Comparison of ENCODE assay signal across 23 cellular contexts in the genomic region with DNA sequence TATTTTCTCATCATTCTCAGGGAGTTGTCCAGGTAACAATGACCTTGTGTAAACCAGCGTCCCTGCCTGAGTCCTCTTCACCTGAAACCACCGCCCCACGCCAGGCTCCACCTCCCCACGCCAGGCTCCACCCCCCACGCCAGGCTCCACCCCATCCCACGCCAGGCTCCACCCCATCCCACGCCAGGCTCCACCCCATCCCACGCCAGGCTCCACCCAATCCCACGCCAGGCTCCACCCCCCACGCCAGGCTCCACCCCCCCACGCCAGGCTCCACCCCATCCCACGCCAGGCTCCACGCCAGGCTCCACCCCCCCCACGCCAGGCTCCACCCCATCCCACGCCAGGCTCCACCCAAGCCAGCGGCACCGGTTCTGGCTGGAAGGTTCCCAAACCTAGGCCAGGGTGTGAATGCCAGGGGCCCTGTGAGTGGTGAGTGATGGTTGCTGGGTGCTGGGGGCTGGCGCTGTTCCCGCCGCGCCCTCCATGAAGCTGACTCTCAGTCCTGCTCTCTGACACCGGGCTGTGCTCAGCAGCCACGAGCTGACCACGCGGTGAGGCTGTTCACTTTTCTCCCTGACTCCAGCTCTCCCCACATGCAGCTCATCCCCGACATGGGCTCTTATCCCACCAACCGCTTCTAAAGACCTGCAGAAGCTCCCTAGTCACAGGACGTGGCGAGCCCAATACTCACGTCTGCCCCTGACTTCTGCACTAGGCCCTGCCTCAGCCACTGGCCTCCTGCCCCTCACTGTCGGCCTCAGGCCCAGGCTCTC.
"Had no signal": no experiment of that assay in that cellular context is flagged by ENCODE, and none has a peak within 500 bp of the region (broad histone marks: within the 10 kb centered on the region; RNA-seq: fewer than 3 reads in every experiment).

No MANE protein-coding gene starts in this region.

- H3K27me3 Mint-ChIP-seq: activated CD4-positive, alpha-beta T cell treated with anti-CD3 and anti-CD28 coated beads for 36 hours; natural killer cell treated with Interleukin-12 subunit alpha and Interleukin-12 subunit beta and Interleukin-15 and Interleukin-18, amount 100 ng/mL, for 72 hours had no signal

- ATAC-seq: activated CD4-positive, alpha-beta T cell treated with anti-CD3 and anti-CD28 coated beads for 36 hours; activated naive CD4-positive, alpha-beta T cell treated with anti-CD3 and anti-CD28 coated beads, Interleukin-2, amount 50 U/mL, for 72 hours; mucosa of descending colon; natural killer cell treated with Interleukin-12 subunit alpha and Interleukin-12 subunit beta and Interleukin-15 and Interleukin-18, amount 100 ng/mL, for 72 hours; stimulated activated naive B cell treated with anti-CD40 and anti-IgM and Interleukin-4, amounts not matched to agents 10 μg/mL and 1 μg/mL and 100 μg/mL, for 72 hours had no signal

- H3K4me3 ChIP-seq: esophagus muscularis mucosa, left ventricle myocardium inferior, mucosa of descending colon, ovary, prostate gland, smooth muscle cell, suprapubic skin, tibial nerve had no signal

- H3K9me3 Mint-ChIP-seq: natural killer cell treated with Interleukin-12 subunit alpha and Interleukin-12 subunit beta and Interleukin-15 and Interleukin-18, amount 100 ng/mL, for 72 hours had no signal

- H3K27ac ChIP-seq: esophagus muscularis mucosa, left ventricle myocardium inferior, neutrophil, ovary, prostate gland, suprapubic skin, tibial nerve had no signal

- H3K9me3 ChIP-seq: esophagus muscularis mucosa, left ventricle myocardium inferior, mucosa of descending colon, neutrophil, ovary, prostate gland, suprapubic skin, tibial nerve had no signal

- H3K4me1 ChIP-seq: esophagus muscularis mucosa, left ventricle myocardium inferior, prostate gland, suprapubic skin, tibial nerve had no signal

- H3K27me3 ChIP-seq: neutrophil, ovary, tibial nerve had no signal

- H3K36me3 ChIP-seq: esophagus muscularis mucosa, left ventricle myocardium inferior, neutrophil, ovary, prostate gland, suprapubic skin, tibial nerve had no signal

- H3K4me1 Mint-ChIP-seq: activated CD4-positive, alpha-beta T cell treated with anti-CD3 and anti-CD28 coated beads for 36 hours; central memory CD8-positive, alpha-beta T cell; stimulated activated naive B cell treated with anti-CD40 and anti-IgM and Interleukin-4, amounts not matched to agents 10 μg/mL and 1 μg/mL and 100 μg/mL, for 72 hours had no signal

- H3K4me2 ChIP-seq: smooth muscle cell had no signal

- DNase-seq: activated CD4-positive, alpha-beta T cell treated with anti-CD3 and anti-CD28 coated beads for 36 hours; activated CD4-positive, CD25-positive, alpha-beta regulatory T cell; activated CD8-positive, alpha-beta memory T cell treated with anti-CD3 and anti-CD28 coated beads for 24 hours; activated gamma-delta T cell treated with Interleukin-2 at 50 U/mL for 16 hours; dermis blood vessel endothelial cell; effector CD4-positive, alpha-beta T cell; foreskin melanocyte; left ventricle myocardium inferior; mucosa of descending colon; ovary; retina; stimulated activated CD4-positive, alpha-beta T cell treated with anti-CD3 and anti-CD28 coated beads, Interleukin-15, amount 100 ng/mL, for 24 hours; stimulated activated CD4-positive, alpha-beta T cell treated with anti-CD3 and anti-CD28 coated beads, Interleukin-2, amount 100 ng/mL, for 24 hours; stimulated activated naive B cell treated with anti-CD40 and anti-IgM and Interleukin-4, amounts not matched to agents 10 μg/mL and 1 μg/mL and 100 μg/mL, for 72 hours had no signal

- H3K4me3 Mint-ChIP-seq: activated CD4-positive, alpha-beta T cell treated with anti-CD3 and anti-CD28 coated beads for 36 hours; central memory CD8-positive, alpha-beta T cell; natural killer cell treated with Interleukin-12 subunit alpha and Interleukin-12 subunit beta and Interleukin-15 and Interleukin-18, amount 100 ng/mL, for 72 hours; stimulated activated naive B cell treated with anti-CD40 and anti-IgM and Interleukin-4, amounts not matched to agents 10 μg/mL and 1 μg/mL and 100 μg/mL, for 72 hours had no signal

- H3K27ac Mint-ChIP-seq: activated CD4-positive, alpha-beta T cell treated with anti-CD3 and anti-CD28 coated beads for 36 hours; activated naive CD4-positive, alpha-beta T cell treated with anti-CD3 and anti-CD28 coated beads, Interleukin-2, amount 50 U/mL, for 72 hours; natural killer cell treated with Interleukin-12 subunit alpha and Interleukin-12 subunit beta and Interleukin-15 and Interleukin-18, amount 100 ng/mL, for 72 hours; stimulated activated naive B cell treated with anti-CD40 and anti-IgM and Interleukin-4, amounts not matched to agents 10 μg/mL and 1 μg/mL and 100 μg/mL, for 72 hours had no signal
